Comparison of ENCODE assay signal across 14 cellular contexts in genomic region chr15:63507878-63508818, GRCh38. TPM values are rescaled to one million over a fixed set of nuclear protein-coding genes. Genes with fewer than 3 reads are reported as not detected.
DNase-seq lines count a peak whose midpoint lies in the region; ATAC-seq and TF ChIP-seq lines count a peak whose summit lies in the region.
"Had no signal": no experiment of that assay in that cellular context is flagged by ENCODE, and none has a peak within 500 bp of the region (broad histone marks: within the 10 kb centered on the region; RNA-seq: fewer than 3 reads in every experiment).

No MANE protein-coding gene starts in this region.

- peaks cover 0 to 2% (median 2%) of the 10 kb centered on the region in 3 donors for H3K27me3 Mint-ChIP-seq in CD14-positive monocyte (ENCODE audit: low read depth in 3 of 3)
- H3K27me3 Mint-ChIP-seq in activated naive CD8-positive, alpha-beta T cell treated with anti-CD3 and anti-CD28 coated beads for 36 hours = no peaks in the 10 kb centered on the region
- no peaks in the 10 kb centered on the region for H3K27me3 Mint-ChIP-seq in naive thymus-derived CD4-positive, alpha-beta T cell

- H3K27ac ChIP-seq in naive thymus-derived CD4-positive, alpha-beta T cell (ENCODE audit: low read depth, low read length) = peak overlapping the region; percentile 97
- no peak overlapping the region for H3K27ac ChIP-seq in tibial artery

- peaks cover 67% of the 10 kb centered on the region for H3K4me1 Mint-ChIP-seq in CD14-positive monocyte
- H3K4me1 Mint-ChIP-seq in activated naive CD8-positive, alpha-beta T cell treated with anti-CD3 and anti-CD28 coated beads for 36 hours = peaks cover 66% of the 10 kb centered on the region
- peaks cover 53 to 73% (median 68%) of the 10 kb centered on the region in 7 donors for H3K4me1 Mint-ChIP-seq in naive thymus-derived CD4-positive, alpha-beta T cell

- CTCF ChIA-PET in naive thymus-derived CD4-positive, alpha-beta T cell (lab: Charles Lee) = interaction anchor here (0.6 to 5.5 kb wide), 10 partner anchors 12 to 116 kb away, joined by 3 to 46 read pairs (median 4); no protein-coding TSS in a partner anchor

- H3K4me3 ChIP-seq in GM12865 (ENCODE audit: low read depth, low read length) (peak overlapping the region; percentile 21; the same call in 1 of the 2 replicates), tibial artery (no peak overlapping the region)
- H3K4me3 ChIP-seq in naive thymus-derived CD4-positive, alpha-beta T cell (ENCODE audit: low read length) = peak overlapping the region; percentile 4

- intact Hi-C loops in CD14-positive monocyte (cut with micrococcal nuclease) = loop anchor here (5.0 to 10.0 kb wide), 3 partner anchors 34 to 313 kb away; no protein-coding TSS in a partner anchor
- intact Hi-C loops in naive thymus-derived CD4-positive, alpha-beta T cell (cut with micrococcal nuclease) = loop anchor here in 1 of 2 donors (1.0 to 10.0 kb wide), 5 partner anchors 9 to 461 kb away; partner anchors contain the start of gene HERC1
- intact Hi-C loops in tibial artery (cut with DNase I; ENCODE audit: low total_unique reads) = no loop called here

- H3K36me3 ChIP-seq in naive thymus-derived CD4-positive, alpha-beta T cell (ENCODE audit: control insufficient read depth in 2 of 3, insufficient read depth in 3 of 3, low read length in 3 of 3) = peaks cover 0 to 3% (median 0%) of the 10 kb centered on the region in 3 experiments
- no peaks in the 10 kb centered on the region for H3K36me3 ChIP-seq in tibial artery
- H3K36me3 ChIP-seq: upper lobe of left lung had no signal

- H3K4me1 ChIP-seq in naive thymus-derived CD4-positive, alpha-beta T cell (ENCODE audit: control insufficient read depth in 2 of 2, insufficient read depth in 2 of 2, low read length in 2 of 2) = peaks cover 50 to 63% of the 10 kb centered on the region in 2 donors
- H3K4me1 ChIP-seq in tibial artery = peaks cover 0 to 73% (median 37%) of the 10 kb centered on the region in 4 donors

- peak overlapping the region in 4 of 7 donors; percentile 25 to 90 (median 29) for H3K27ac Mint-ChIP-seq in CD14-positive monocyte
- peak overlapping the region; percentile 77 for H3K27ac Mint-ChIP-seq in activated naive CD8-positive, alpha-beta T cell treated with anti-CD3 and anti-CD28 coated beads for 36 hours
- H3K27ac Mint-ChIP-seq in naive thymus-derived CD4-positive, alpha-beta T cell = peak overlapping the region in 8 of 9 donors; percentile 47 to 97 (median 90)

- peaks cover 4 to 11% of the 10 kb centered on the region in 2 donors for H3K36me3 Mint-ChIP-seq in CD14-positive monocyte
- peaks cover 9% of the 10 kb centered on the region for H3K36me3 Mint-ChIP-seq in activated naive CD8-positive, alpha-beta T cell treated with anti-CD3 and anti-CD28 coated beads for 36 hours
- peaks cover 0 to 6% (median 0%) of the 10 kb centered on the region in 5 donors for H3K36me3 Mint-ChIP-seq in naive thymus-derived CD4-positive, alpha-beta T cell

- POLR2A ChIA-PET in naive thymus-derived CD4-positive, alpha-beta T cell (lab: Charles Lee) = interaction anchor here (0.7 to 8.8 kb wide), 12 partner anchors 9 to 586 kb away, joined by 3 to 392 read pairs (median 5); partner anchors contain the start of gene CIAO2A

- H3K9me3 Mint-ChIP-seq in CD14-positive monocyte = peaks cover 0 to 2% (median 0%) of the 10 kb centered on the region in 7 donors
- peaks cover 4% of the 10 kb centered on the region for H3K9me3 Mint-ChIP-seq in activated naive CD8-positive, alpha-beta T cell treated with anti-CD3 and anti-CD28 coated beads for 36 hours
- no peaks in the 10 kb centered on the region for H3K9me3 Mint-ChIP-seq in naive thymus-derived CD4-positive, alpha-beta T cell

- no peak for ATAC-seq in naive thymus-derived CD4-positive, alpha-beta T cell
- ATAC-seq in HG02678 (IDR thresholded peaks at IDR 0.05; ENCODE audit: unreplicated experiment) = no peak
- ATAC-seq: left colon had no signal

- DNase-seq in CD14-positive monocyte (ENCODE audit: low spot score) (no peak), GM12865 (ENCODE audit: low read depth) (peak; percentile 36), DMS153 treated with DMSO at 0.1 percent for 48 hours (lab: John Stamatoyannopoulos, UW; ENCODE audit: unreplicated experiment) (no peak), tibial artery (no peak), NCI-H2196 treated with DMSO at 0.1 percent for 48 hours (lab: John Stamatoyannopoulos, UW; ENCODE audit: unreplicated experiment) (no peak)
- no peak for DNase-seq in activated naive CD8-positive, alpha-beta T cell treated with anti-CD3 and anti-CD28 coated beads for 36 hours
- no peak for DNase-seq in naive thymus-derived CD4-positive, alpha-beta T cell
- DNase-seq: activated CD8-positive, alpha-beta memory T cell treated with anti-CD3 and anti-CD28 coated beads, Interleukin-2, amount 50 U/mL, for 4 hours; aorta; left colon; MV-4-11; NCI-H2107; upper lobe of left lung had no signal

- TF ChIP-seq CTCF in CD14-positive monocyte (IDR thresholded peaks at IDR 0.05) (no peak), GM12865 (IDR thresholded peaks at IDR 0.05; ENCODE audit: insufficient read depth, low read depth, low read length, missing control alignments) (no peak), tibial artery (IDR thresholded peaks at IDR 0.05) (no peak)

- no peaks in the 10 kb centered on the region for H3K27me3 ChIP-seq in naive thymus-derived CD4-positive, alpha-beta T cell (ENCODE audit: control insufficient read depth in 2 of 2, insufficient read depth in 2 of 2, low read length in 2 of 2)
- H3K27me3 ChIP-seq in tibial artery = no peaks in the 10 kb centered on the region
- H3K27me3 ChIP-seq: upper lobe of left lung had no signal

- no peaks in the 10 kb centered on the region for H3K9me3 ChIP-seq in naive thymus-derived CD4-positive, alpha-beta T cell (ENCODE audit: control insufficient read depth in 2 of 3, low read length in 3 of 3)
- H3K9me3 ChIP-seq in tibial artery = no peaks in the 10 kb centered on the region
- H3K9me3 ChIP-seq: upper lobe of left lung had no signal

- H3K4me3 Mint-ChIP-seq in CD14-positive monocyte = peak overlapping the region in 1 of 2 donors; percentile 21
- H3K4me3 Mint-ChIP-seq in activated naive CD8-positive, alpha-beta T cell treated with anti-CD3 and anti-CD28 coated beads for 36 hours = no peak overlapping the region
- H3K4me3 Mint-ChIP-seq in naive thymus-derived CD4-positive, alpha-beta T cell = peak overlapping the region in 9 of 10 donors; percentile 67 to 98 (median 84)

RNA-seq across cellular contexts. Expression of gene USP3, which starts 3.8 kb away (rescaled TPM):
- 100 to 1,000 TPM in 1 of 2 donors, 10 to 100 TPM in 1; 91.4 to 122 TPM for polyA plus RNA-seq in CD14-positive monocyte
- total RNA-seq in activated naive CD8-positive, alpha-beta T cell treated with anti-CD3 and anti-CD28 coated beads for 36 hours = 10 to 100 TPM; 42.2 to 46.0 TPM
- total RNA-seq in naive thymus-derived CD4-positive, alpha-beta T cell = 100 to 1,000 TPM in 4 of 5 experiments, 10 to 100 TPM in 1; 64.2 to 288 (median 155) TPM
- polyA plus RNA-seq in naive thymus-derived CD4-positive, alpha-beta T cell = 10 to 100 TPM; 53.3 to 62.8 TPM

Comparison
In these comparisons a context has a peak if more than half of its experiments do, and no peak if none do; other contexts are left out.
1. H3K27ac Mint-ChIP-seq: peak in every context shown above with its lines; median percentile 90 in naive thymus-derived CD4-positive, alpha-beta T cell; 77 in activated naive CD8-positive, alpha-beta T cell treated with anti-CD3 and anti-CD28 coated beads for 36 hours; 29 in CD14-positive monocyte.
2. H3K4me3 ChIP-seq: peak in GM12865 (single experiment) and naive thymus-derived CD4-positive, alpha-beta T cell (single experiment); none in tibial artery (0 of 2).